Comparison of ENCODE assay signal across 1 cellular context in genomic region chr1:59759156-59759925, GRCh38.
TF ChIP-seq lines count a peak whose summit lies in the region.

No MANE protein-coding gene starts in this region.

TF ChIP-seq in K562, 482 proteins besides CTCF, POLR2A, EP300 and RAD21 (continued from another document):
- TF ChIP-seq E2F6 (IDR thresholded peaks at IDR 0.05; ENCODE audit: borderline replicate concordance in 1 of 2, extremely low read depth in 1 of 2, insufficient read depth in 1 of 2, insufficient read length in 1 of 2, low read depth in 1 of 2, low read length in 1 of 2, poor library complexity in 1 of 2, severe bottlenecking in 1 of 2) (no peak), ZNF551 (CRISPR knock-in tag; IDR thresholded peaks at IDR 0.05) (no peak), ZNF124 (CRISPR knock-in tag; IDR thresholded peaks at IDR 0.05) (no peak), TGIF2 (CRISPR knock-in tag; IDR thresholded peaks at IDR 0.05) (no peak), TRIM28 (IDR thresholded peaks at IDR 0.05) (no peak), PHF8 (IDR thresholded peaks at IDR 0.05; ENCODE audit: borderline replicate concordance, low read length) (no peak), ZHX1 (conservative IDR thresholded peaks at IDR 0.05; ENCODE audit: low read length) (no peak), ERF (CRISPR knock-in tag; IDR thresholded peaks at IDR 0.05) (0 out of 2 replicates have a peak, but pooled peaks have one; percentile 44), CEBPG (CRISPR knock-in tag; IDR thresholded peaks at IDR 0.05) (no peak), CEBPG (tag; conservative IDR thresholded peaks at IDR 0.05 in 1 of 2, IDR thresholded peaks at IDR 0.05 in 1 of 2) (peak; percentile 57 to 81), VEZF1 (CRISPR knock-in tag; IDR thresholded peaks at IDR 0.05) (no peak), MAFF (IDR thresholded peaks at IDR 0.05; ENCODE audit: low read length) (no peak), RBM25 (IDR thresholded peaks at IDR 0.05; ENCODE audit: low read depth, low read length, severe bottlenecking) (no peak), CHD7 (IDR thresholded peaks at IDR 0.05; ENCODE audit: low read depth, low read length) (no peak), BHLHE40 (IDR thresholded peaks at IDR 0.05; ENCODE audit: low read length) (0 out of 2 replicates have a peak, but pooled peaks have one; percentile 22), NFIC (IDR thresholded peaks at IDR 0.05) (0 out of 2 replicates have a peak, but pooled peaks have one; percentile 10), UBTF (IDR thresholded peaks at IDR 0.05; ENCODE audit: borderline replicate concordance in 1 of 2, low read depth in 2 of 2, low read length in 2 of 2) (0 out of 4 replicates have a peak, but pooled peaks of 1 of the 2 experiments have one; percentile 30), ZBTB12 (CRISPR knock-in tag; IDR thresholded peaks at IDR 0.05) (no peak), CREB1 (IDR thresholded peaks at IDR 0.05) (no peak), CREB1 (CRISPR knock-in tag; IDR thresholded peaks at IDR 0.05) (no peak), JUND (IDR thresholded peaks at IDR 0.05; ENCODE audit: borderline replicate concordance, low read depth, low read length) (no peak), JUND (tag; IDR thresholded peaks at IDR 0.05; ENCODE audit: borderline replicate concordance, low read depth, low read length) (no peak), ATF7 (IDR thresholded peaks at IDR 0.05) (peak; percentile 25; the same call in 1 of the 2 replicates)
- TF ChIP-seq, protein P1, sequence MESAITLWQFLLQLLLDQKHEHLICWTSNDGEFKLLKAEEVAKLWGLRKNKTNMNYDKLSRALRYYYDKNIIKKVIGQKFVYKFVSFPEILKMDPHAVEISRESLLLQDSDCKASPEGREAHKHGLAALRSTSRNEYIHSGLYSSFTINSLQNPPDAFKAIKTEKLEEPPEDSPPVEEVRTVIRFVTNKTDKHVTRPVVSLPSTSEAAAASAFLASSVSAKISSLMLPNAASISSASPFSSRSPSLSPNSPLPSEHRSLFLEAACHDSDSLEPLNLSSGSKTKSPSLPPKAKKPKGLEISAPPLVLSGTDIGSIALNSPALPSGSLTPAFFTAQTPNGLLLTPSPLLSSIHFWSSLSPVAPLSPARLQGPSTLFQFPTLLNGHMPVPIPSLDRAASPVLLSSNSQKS (CRISPR knock-in tag; IDR thresholded peaks at IDR 0.05): no peak
- TF ChIP-seq, protein P2, sequence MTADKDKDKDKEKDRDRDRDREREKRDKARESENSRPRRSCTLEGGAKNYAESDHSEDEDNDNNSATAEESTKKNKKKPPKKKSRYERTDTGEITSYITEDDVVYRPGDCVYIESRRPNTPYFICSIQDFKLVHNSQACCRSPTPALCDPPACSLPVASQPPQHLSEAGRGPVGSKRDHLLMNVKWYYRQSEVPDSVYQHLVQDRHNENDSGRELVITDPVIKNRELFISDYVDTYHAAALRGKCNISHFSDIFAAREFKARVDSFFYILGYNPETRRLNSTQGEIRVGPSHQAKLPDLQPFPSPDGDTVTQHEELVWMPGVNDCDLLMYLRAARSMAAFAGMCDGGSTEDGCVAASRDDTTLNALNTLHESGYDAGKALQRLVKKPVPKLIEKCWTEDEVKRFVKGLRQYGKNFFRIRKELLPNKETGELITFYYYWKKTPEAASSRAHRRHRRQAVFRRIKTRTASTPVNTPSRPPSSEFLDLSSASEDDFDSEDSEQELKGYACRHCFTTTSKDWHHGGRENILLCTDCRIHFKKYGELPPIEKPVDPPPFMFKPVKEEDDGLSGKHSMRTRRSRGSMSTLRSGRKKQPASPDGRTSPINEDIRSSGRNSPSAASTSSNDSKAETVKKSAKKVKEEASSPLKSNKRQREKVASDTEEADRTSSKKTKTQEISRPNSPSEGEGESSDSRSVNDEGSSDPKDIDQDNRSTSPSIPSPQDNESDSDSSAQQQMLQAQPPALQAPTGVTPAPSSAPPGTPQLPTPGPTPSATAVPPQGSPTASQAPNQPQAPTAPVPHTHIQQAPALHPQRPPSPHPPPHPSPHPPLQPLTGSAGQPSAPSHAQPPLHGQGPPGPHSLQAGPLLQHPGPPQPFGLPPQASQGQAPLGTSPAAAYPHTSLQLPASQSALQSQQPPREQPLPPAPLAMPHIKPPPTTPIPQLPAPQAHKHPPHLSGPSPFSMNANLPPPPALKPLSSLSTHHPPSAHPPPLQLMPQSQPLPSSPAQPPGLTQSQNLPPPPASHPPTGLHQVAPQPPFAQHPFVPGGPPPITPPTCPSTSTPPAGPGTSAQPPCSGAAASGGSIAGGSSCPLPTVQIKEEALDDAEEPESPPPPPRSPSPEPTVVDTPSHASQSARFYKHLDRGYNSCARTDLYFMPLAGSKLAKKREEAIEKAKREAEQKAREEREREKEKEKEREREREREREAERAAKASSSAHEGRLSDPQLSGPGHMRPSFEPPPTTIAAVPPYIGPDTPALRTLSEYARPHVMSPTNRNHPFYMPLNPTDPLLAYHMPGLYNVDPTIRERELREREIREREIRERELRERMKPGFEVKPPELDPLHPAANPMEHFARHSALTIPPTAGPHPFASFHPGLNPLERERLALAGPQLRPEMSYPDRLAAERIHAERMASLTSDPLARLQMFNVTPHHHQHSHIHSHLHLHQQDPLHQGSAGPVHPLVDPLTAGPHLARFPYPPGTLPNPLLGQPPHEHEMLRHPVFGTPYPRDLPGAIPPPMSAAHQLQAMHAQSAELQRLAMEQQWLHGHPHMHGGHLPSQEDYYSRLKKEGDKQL (CRISPR knock-in tag; IDR thresholded peaks at IDR 0.05; ENCODE audit: borderline replicate concordance): no peak
